ENCODE assay signal across 9 cellular contexts in genomic region chr10:18607503-18607902, GRCh38. TPM values are rescaled to one million over a fixed set of nuclear protein-coding genes. Genes with fewer than 3 reads are reported as not detected.
A peak's percentile ranks its signal among the peaks of the same experiment; 100 is the strongest.
DNase-seq lines count a peak whose midpoint lies in the region; ATAC-seq, FAIRE-seq and TF ChIP-seq lines count a peak whose summit lies in the region.
"Had no signal": no experiment of that assay in that cellular context is flagged by ENCODE, and none has a peak within 500 bp of the region (broad histone marks: within the 10 kb centered on the region; RNA-seq: fewer than 3 reads in every experiment).

No MANE protein-coding gene starts in this region.

- WGBS in pancreas, 2 donors = 72 to 89% methylated on average over 1 of the region's 1 CpG

- TF ChIP-seq CTCF in pancreas (IDR thresholded peaks at IDR 0.05) = no peak
- no peak for TF ChIP-seq CTCF in GM13977 (IDR thresholded peaks at IDR 0.05; ENCODE audit: extremely low read depth, insufficient read depth, missing control alignments)

- peak; percentile 65 for DNase-seq in NCI-H146 (lab: John Stamatoyannopoulos, UW)
- no peak for DNase-seq in NCI-H146 treated with DMSO at 0.1 percent for 48 hours (lab: John Stamatoyannopoulos, UW; ENCODE audit: unreplicated experiment)
- DNase-seq in HT1080 (ENCODE audit: low read depth) = peak; percentile 60
- peak; percentile 84 for DNase-seq in astrocyte of the hippocampus (ENCODE audit: low read depth, low spot score)
- peak in 4 of 6 donors; percentile 27 to 66 (median 41) for DNase-seq in pancreas
- no peak for DNase-seq in GM13977 (ENCODE audit: low spot score)
- DNase-seq in NCI-H526 treated with DMSO at 0.1 percent for 48 hours (lab: John Stamatoyannopoulos, UW) = no peak

- intact Hi-C loops in pancreas (cut with DNase I) = no loop called here

- no peak overlapping the region for H3K27ac ChIP-seq in pancreas
- H3K27ac ChIP-seq: BLaER1 treated with 17β-estradiol and CSF1 and Interleukin-3, amounts not matched to agents 10 nM and 100 nM had no signal

- peaks cover 0 to 13% (median 0%) of the 10 kb centered on the region in 3 donors for H3K4me1 ChIP-seq in pancreas

- H3K27me3 ChIP-seq in pancreas = no peaks in the 10 kb centered on the region
- H3K27me3 ChIP-seq: BLaER1 treated with 17β-estradiol and CSF1 and Interleukin-3, amounts not matched to agents 10 nM and 100 nM had no signal

- no peaks in the 10 kb centered on the region for H3K9me3 ChIP-seq in pancreas
- H3K9me3 ChIP-seq: BLaER1 treated with 17β-estradiol and CSF1 and Interleukin-3, amounts not matched to agents 10 nM and 100 nM had no signal

- no peak for FAIRE-seq in pancreas (lab: Jason Lieb, UNC)

- ATAC-seq in pancreas = peak; percentile 45 to 66 (median 55)
- no peak for ATAC-seq in HG03280 (IDR thresholded peaks at IDR 0.05; ENCODE audit: unreplicated experiment)

- in situ Hi-C loops in GM13977 (cut with MboI; ENCODE audit: low pct_unique_long_range_greater_than_20kb, low sequenced_read_pairs, unreplicated experiment) = no loop called here

- H3K4me3 ChIP-seq in pancreas = no peak overlapping the region
- H3K4me3 ChIP-seq: BLaER1 treated with 17β-estradiol and CSF1 and Interleukin-3, amounts not matched to agents 10 nM and 100 nM had no signal

- no peaks in the 10 kb centered on the region for H3K36me3 ChIP-seq in pancreas

RNA-seq across cellular contexts. Expression of gene NSUN6, which starts 43.9 kb away (rescaled TPM):
- 8.5 and 9.8 TPM in 2 replicates for total RNA-seq in HT1080 (2014; rRNA removed; shearing (Covaris generic))
- 9.8 and 12.7 TPM in 2 replicates for polyA plus RNA-seq in HT1080 (2015; cell fraction: cytosol; rRNA removed)
- polyA plus RNA-seq in HT1080 (2015; cell fraction: nucleus; rRNA removed) = 27.1 and 28.9 TPM in 2 replicates
- total RNA-seq in pancreas = 10 to 100 TPM in 1 of 6 donors, 1 to 10 TPM in 5; 7.3 to 11.6 (median 8.5) TPM
- 10 to 100 TPM in 1 of 2 donors, 1 to 10 TPM in 1; 8.4 to 16.5 TPM for polyA plus RNA-seq in pancreas

RNA-seq across cellular contexts. Expression of gene ARL5B, which starts 51.7 kb away (rescaled TPM):
- 5.6 and 7.3 TPM in 2 replicates for total RNA-seq in HT1080 (2014; rRNA removed; shearing (Covaris generic))
- polyA plus RNA-seq in HT1080 (2015; cell fraction: cytosol; rRNA removed) = 9.4 and 13.3 TPM in 2 replicates
- polyA plus RNA-seq in HT1080 (2015; cell fraction: nucleus; rRNA removed) = 17.8 and 17.9 TPM in 2 replicates
- total RNA-seq in pancreas = 10 to 100 TPM in 1 of 6 donors, 1 to 10 TPM in 5; 5.4 to 10.0 (median 6.7) TPM
- 1 to 10 TPM; 2.1 to 4.8 TPM for polyA plus RNA-seq in pancreas

Comparison
In these comparisons a context has a peak if more than half of its experiments do, and no peak if none do; other contexts are left out.
1. DNase-seq: peak in NCI-H146 (single experiment), HT1080 (single experiment), astrocyte of the hippocampus (single experiment) and pancreas (4 of 6); none in NCI-H146 treated with DMSO at 0.1 percent for 48 hours (single experiment), GM13977 (single experiment) and NCI-H526 treated with DMSO at 0.1 percent for 48 hours (single experiment).